ENCODE assay signal across 20 cellular contexts in genomic region chr2:105853354-105854088, GRCh38.
A peak's percentile ranks its signal among the peaks of the same experiment; 100 is the strongest.
DNase-seq lines count a peak whose midpoint lies in the region; ATAC-seq, FAIRE-seq and TF ChIP-seq lines count a peak whose summit lies in the region.
"Had no signal": no experiment of that assay in that cellular context is flagged by ENCODE, and none has a peak within 500 bp of the region (broad histone marks: within the 10 kb centered on the region; RNA-seq: fewer than 3 reads in every experiment).

No MANE protein-coding gene starts in this region.

- no peak overlapping the region for H3K4me2 ChIP-seq in osteoblast (ENCODE audit: insufficient read depth, low read length)

- POLR2A ChIA-PET in activated CD4-positive, alpha-beta T cell treated with anti-CD3 and anti-CD28 coated beads for 36 hours (lab: Charles Lee) = no interaction called here

- H3K27ac ChIP-seq in RWPE2 (ENCODE audit: poor library complexity, severe bottlenecking) = peak overlapping the region; percentile 63
- peak overlapping the region; percentile 40 to 85 for H3K27ac ChIP-seq in esophagus (ENCODE audit: low read depth in 2 of 2, low read length in 1 of 2)
- H3K27ac ChIP-seq in skin epidermis = peak overlapping the region in 11 of 21 experiments; percentile 1 to 86 (median 33)
- no peak overlapping the region for H3K27ac ChIP-seq in osteoblast (ENCODE audit: low read depth, low read length)
- no peak overlapping the region for H3K27ac ChIP-seq in kidney (ENCODE audit: low read depth in 2 of 2, low read length in 2 of 2)
- H3K27ac ChIP-seq: heart left ventricle, right lobe of liver, stomach had no signal

- H3K4me1 ChIP-seq in RWPE2 (ENCODE audit: insufficient read depth, poor library complexity, severe bottlenecking) = peaks cover 25% of the 10 kb centered on the region
- peaks cover 0 to 12% of the 10 kb centered on the region in 2 donors for H3K4me1 ChIP-seq in esophagus (ENCODE audit: control insufficient read depth in 2 of 2, insufficient read depth in 2 of 2, low read length in 1 of 2)
- H3K4me1 ChIP-seq in osteoblast (ENCODE audit: insufficient read depth, low read length) = peaks cover 4% of the 10 kb centered on the region
- H3K4me1 ChIP-seq in kidney (ENCODE audit: control insufficient read depth in 1 of 2, insufficient read depth in 1 of 2, low read depth in 1 of 2, low read length in 2 of 2) = peaks cover 0 to 10% of the 10 kb centered on the region in 2 donors
- H3K4me1 ChIP-seq: right lobe of liver had no signal

- intact Hi-C loops in activated CD4-positive, alpha-beta T cell treated with anti-CD3 and anti-CD28 coated beads for 36 hours (cut with DNase I, micrococcal nuclease) = no loop called here
- intact Hi-C loops in kidney (cut with DNase I) = no loop called here

- H3K9me3 ChIP-seq in RWPE2 (ENCODE audit: severe bottlenecking) (no peaks in the 10 kb centered on the region), esophagus (ENCODE audit: control insufficient read depth in 2 of 2, insufficient read depth in 1 of 2, low read depth in 1 of 2, low read length in 1 of 2) (no peaks in the 10 kb centered on the region), osteoblast (ENCODE audit: low read depth, low read length) (no peaks in the 10 kb centered on the region), kidney (ENCODE audit: control insufficient read depth in 1 of 2, low read length in 2 of 2) (no peaks in the 10 kb centered on the region)
- H3K9me3 ChIP-seq: heart left ventricle, right lobe of liver, stomach had no signal

- 66 to 76% methylated on average over 6 of the region's 6 CpGs for WGBS in esophagus, 2 donors

- H3K4me3 Mint-ChIP-seq in activated CD4-positive, alpha-beta T cell treated with anti-CD3 and anti-CD28 coated beads for 36 hours = no peak overlapping the region
- H3K4me3 Mint-ChIP-seq: activated naive CD4-positive, alpha-beta T cell treated with anti-CD3 and anti-CD28 coated beads for 36 hours; natural killer cell had no signal

- FAIRE-seq in kidney (lab: Jason Lieb, UNC) = no peak
- FAIRE-seq: A204.1 had no signal

- peaks cover 3% of the 10 kb centered on the region for H3K9me3 Mint-ChIP-seq in activated CD4-positive, alpha-beta T cell treated with anti-CD3 and anti-CD28 coated beads for 36 hours (ENCODE audit: low read depth)
- H3K9me3 Mint-ChIP-seq: natural killer cell had no signal

- TF ChIP-seq CTCF in RWPE2 (IDR thresholded peaks at IDR 0.05; ENCODE audit: poor library complexity, severe bottlenecking) (no peak), osteoblast (IDR thresholded peaks at IDR 0.05; ENCODE audit: extremely low read depth, low read depth, low read length) (no peak), kidney (IDR thresholded peaks at IDR 0.05; ENCODE audit: borderline replicate concordance, extremely low read depth, insufficient read depth) (no peak)

- H3K4me3 ChIP-seq in RWPE2 (ENCODE audit: severe bottlenecking) = no peak overlapping the region
- H3K4me3 ChIP-seq in esophagus (ENCODE audit: low read depth in 1 of 2, low read length in 2 of 2) = no peak overlapping the region
- no peak overlapping the region for H3K4me3 ChIP-seq in skin epidermis
- H3K4me3 ChIP-seq in osteoblast (ENCODE audit: insufficient read depth, low read length) = no peak overlapping the region
- no peak overlapping the region for H3K4me3 ChIP-seq in kidney (ENCODE audit: low read length in 2 of 2)
- H3K4me3 ChIP-seq: heart left ventricle, right lobe of liver, stomach had no signal

- ATAC-seq in activated CD4-positive, alpha-beta T cell treated with anti-CD3 and anti-CD28 coated beads for 36 hours = no peak
- ATAC-seq in RWPE2 (ENCODE audit: low read depth) = peak; percentile 59
- ATAC-seq: heart left ventricle, left colon, natural killer cell, right lobe of liver had no signal

- H3K36me3 ChIP-seq in RWPE2 (ENCODE audit: low read depth) (peaks cover 22% of the 10 kb centered on the region; the same call in 1 of the 2 replicates), esophagus (ENCODE audit: control insufficient read depth in 2 of 2, insufficient read depth in 2 of 2, low read length in 1 of 2) (peaks cover 0 to 2% of the 10 kb centered on the region in 2 donors), osteoblast (ENCODE audit: insufficient read depth, low read length) (no peaks in the 10 kb centered on the region), kidney (ENCODE audit: control insufficient read depth in 1 of 2, insufficient read depth in 2 of 2, low read length in 2 of 2) (no peaks in the 10 kb centered on the region)
- H3K36me3 ChIP-seq: right lobe of liver had no signal

- peaks cover 14% of the 10 kb centered on the region for H3K79me2 ChIP-seq in osteoblast (ENCODE audit: insufficient read depth, low read length)

- CTCF ChIA-PET in activated CD4-positive, alpha-beta T cell treated with anti-CD3 and anti-CD28 coated beads for 36 hours (lab: Charles Lee) = no interaction called here

- no peak overlapping the region for H2AFZ ChIP-seq in osteoblast (ENCODE audit: low read length)

- peak overlapping the region; percentile 17 for H3K27ac Mint-ChIP-seq in activated CD4-positive, alpha-beta T cell treated with anti-CD3 and anti-CD28 coated beads for 36 hours
- H3K27ac Mint-ChIP-seq: activated naive CD4-positive, alpha-beta T cell treated with anti-CD3 and anti-CD28 coated beads for 36 hours had no signal

- no peak overlapping the region for H3K9ac ChIP-seq in kidney (ENCODE audit: low read length in 2 of 2)

- DNase-seq in activated CD4-positive, alpha-beta T cell treated with anti-CD3 and anti-CD28 coated beads for 36 hours = no peak
- DNase-seq in activated CD4-positive, alpha-beta T cell treated with anti-CD3 and anti-CD28 coated beads, Interleukin-2, amount 50 U/mL, for 48 hours = no peak
- DNase-seq in RWPE2 (ENCODE audit: low spot score) = no peak
- no peak for DNase-seq in osteoblast (ENCODE audit: insufficient read length, low spot score, missing footprints)
- DNase-seq in dermis blood vessel endothelial cell = no peak
- DNase-seq in kidney = no peak
- DNase-seq: activated naive CD4-positive, alpha-beta T cell treated with anti-CD3 and anti-CD28 coated beads for 36 hours; COR-L47; heart left ventricle; Karpas-422; left colon; natural killer cell; NCI-H187 treated with DMSO at 0.1 percent for 48 hours; NCI-H774; right lobe of liver; RPMI8226; stomach had no signal

- H3K4me1 Mint-ChIP-seq in activated CD4-positive, alpha-beta T cell treated with anti-CD3 and anti-CD28 coated beads for 36 hours = peaks cover 77% of the 10 kb centered on the region

- H3K27me3 ChIP-seq in RWPE2 (ENCODE audit: insufficient read depth, poor library complexity, severe bottlenecking) (no peaks in the 10 kb centered on the region), esophagus (ENCODE audit: control insufficient read depth in 1 of 2, insufficient read depth in 2 of 2, low read length in 2 of 2) (no peaks in the 10 kb centered on the region), osteoblast (ENCODE audit: insufficient read depth, low read length) (no peaks in the 10 kb centered on the region)
- H3K27me3 ChIP-seq: heart left ventricle, right lobe of liver, stomach had no signal

- peaks cover 6% of the 10 kb centered on the region for H4K20me1 ChIP-seq in osteoblast (ENCODE audit: insufficient read depth, low read length)

- no peaks in the 10 kb centered on the region for H3K27me3 Mint-ChIP-seq in activated CD4-positive, alpha-beta T cell treated with anti-CD3 and anti-CD28 coated beads for 36 hours

- H3K36me3 Mint-ChIP-seq in activated CD4-positive, alpha-beta T cell treated with anti-CD3 and anti-CD28 coated beads for 36 hours (ENCODE audit: low read depth) = peaks cover 50% of the 10 kb centered on the region
- H3K36me3 Mint-ChIP-seq: natural killer cell had no signal

Comparison
In these comparisons a context has a peak if more than half of its experiments do, and no peak if none do; other contexts are left out.
1. H3K27ac ChIP-seq: peak in RWPE2 (single experiment), esophagus (2 of 2) and skin epidermis (11 of 21); none in osteoblast (single experiment) and kidney (0 of 2).